Comparison of ENCODE assay signal across 8 cellular contexts in genomic region chrX:50747471-50747900, GRCh38.
DNase-seq lines count a peak whose midpoint lies in the region; ATAC-seq and TF ChIP-seq lines count a peak whose summit lies in the region.

No MANE protein-coding gene starts in this region.

- no peak overlapping the region for H3K4me3 ChIP-seq in IMR-90 (ENCODE audit: insufficient read depth, low read depth, low read length)

- H2AK9ac ChIP-seq in IMR-90 (replicated peaks; ENCODE audit: low read depth, low read length, poor library complexity): no peak overlapping the region

- no CpG with 5 or more reads among the region's 1 CpG for WGBS in IMR-90 (ENCODE audit: extremely low coverage in 2 of 2, insufficient read length in 1 of 2), 2 experiments

- peak; percentile 9 for DNase-seq in DMS53 treated with DMSO at 0.1 percent for 48 hours (lab: John Stamatoyannopoulos, UW; ENCODE audit: unreplicated experiment)
- peak; percentile 45 for DNase-seq in IMR-90
- DNase-seq in midbrain (lab: John Stamatoyannopoulos, UW): peak; percentile 28
- DNase-seq in DMS153 (lab: John Stamatoyannopoulos, UW): no peak

- H3K4me3 Mint-ChIP-seq in brain: no peak overlapping the region

- H3K4me1 Mint-ChIP-seq in brain: no peaks in the 10 kb centered on the region

- intact Hi-C loops in IMR-90 (cut with micrococcal nuclease): loop anchor here (1.0 kb wide), 1 partner anchor 156 kb away; no protein-coding TSS in a partner anchor

- H2AFZ ChIP-seq in IMR-90 (replicated peaks; ENCODE audit: low read length, poor library complexity): no peak overlapping the region

- H3K23ac ChIP-seq in IMR-90 (ENCODE audit: low read depth, low read length): no peak overlapping the region

- TF ChIP-seq CTCF in IMR-90 (conservative IDR thresholded peaks at IDR 0.05; ENCODE audit: low read depth, low read length): peak; percentile 64
- TF ChIP-seq CTCF in brain (conservative IDR thresholded peaks at IDR 0.05): peak; percentile 68 to 81

- no peak overlapping the region for H3K27ac Mint-ChIP-seq in brain

- in situ Hi-C loops in IMR-90 (cut with MboI; ENCODE audit: low sequenced_read_pairs): no loop called here

- BruUV-seq in IMR-90 (replicated peaks; lab: Mats Ljungman, UMichigan): no TSS peak

- no peaks in the 10 kb centered on the region for H3K9me3 Mint-ChIP-seq in brain

- no peaks in the 10 kb centered on the region for H3K27me3 Mint-ChIP-seq in brain

- no peak overlapping the region for H2BK15ac ChIP-seq in IMR-90 (ENCODE audit: low read depth, low read length)

- CTCF ChIA-PET in IMR-90 (lab: Yijun Ruan, JAX): interaction anchor here (0.7 to 1.5 kb wide), 7 partner anchors 9 to 183 kb away, joined by 3 to 8 read pairs (median 4); no protein-coding TSS in a partner anchor

- TF ChIP-seq POLR2A in IMR-90 (IDR thresholded peaks at IDR 0.05; ENCODE audit: low read depth, low read length): no peak

- no peak overlapping the region for H2BK5ac ChIP-seq in IMR-90 (ENCODE audit: low read depth, low read length, poor library complexity, severe bottlenecking)

- H3K36me3 Mint-ChIP-seq in brain: no peaks in the 10 kb centered on the region

- no peaks in the 10 kb centered on the region for H3K36me3 ChIP-seq in IMR-90 (ENCODE audit: control insufficient read depth, insufficient read depth, low read length)

- H4K8ac ChIP-seq in IMR-90 (ENCODE audit: low read depth in 2 of 2, low read length in 2 of 2): no peak overlapping the region

- no peak overlapping the region for H4K5ac ChIP-seq in IMR-90 (ENCODE audit: low read depth, low read length)

- no peaks in the 10 kb centered on the region for H3K4me1 ChIP-seq in IMR-90 (ENCODE audit: control insufficient read depth, insufficient read depth, low read length)

- ATAC-seq in IMR-90 (ENCODE audit: low read depth): peak; percentile 77
- ATAC-seq in GM19463 (IDR thresholded peaks at IDR 0.05; ENCODE audit: unreplicated experiment): no peak
- no peak for ATAC-seq in HG03442 (IDR thresholded peaks at IDR 0.05; ENCODE audit: unreplicated experiment)
- no peak for ATAC-seq in HG03159 (IDR thresholded peaks at IDR 0.05; ENCODE audit: unreplicated experiment)

- H3K4me2 ChIP-seq in IMR-90 (ENCODE audit: low read depth, low read length): peak overlapping the region; percentile 85; the same call in 1 of the 2 replicates

- H3K79me1 ChIP-seq in IMR-90 (ENCODE audit: low read depth in 1 of 2, low read length in 2 of 2): no peaks in the 10 kb centered on the region

- H3K9me1 ChIP-seq in IMR-90 (ENCODE audit: insufficient read depth, low read length): no peaks in the 10 kb centered on the region

- no peak overlapping the region for H2AK5ac ChIP-seq in IMR-90 (ENCODE audit: low read depth, low read length)

- H3K18ac ChIP-seq in IMR-90 (ENCODE audit: low read depth, low read length): no peak overlapping the region

- no peak overlapping the region for H3K9ac ChIP-seq in IMR-90 (ENCODE audit: low read depth, low read length)

- no peak overlapping the region for H3K56ac ChIP-seq in IMR-90 (ENCODE audit: extremely low read depth, insufficient read depth, low read length)

- H4K20me1 ChIP-seq in IMR-90 (ENCODE audit: insufficient read depth, low read length): no peaks in the 10 kb centered on the region

- no peak overlapping the region for H4K91ac ChIP-seq in IMR-90 (ENCODE audit: insufficient read depth, low read depth, low read length)

- H3K14ac ChIP-seq in IMR-90 (replicated peaks; ENCODE audit: low read depth, low read length): no peak overlapping the region

- no peaks in the 10 kb centered on the region; the same call in 1 of the 2 replicates for H3K27me3 ChIP-seq in IMR-90 (ENCODE audit: control insufficient read depth, insufficient read depth, low read length)

- H3K27ac ChIP-seq in IMR-90 (ENCODE audit: insufficient read depth, low read length): no peak overlapping the region

- H2BK120ac ChIP-seq in IMR-90 (ENCODE audit: low read depth, low read length): no peak overlapping the region

- H3K4ac ChIP-seq in IMR-90 (ENCODE audit: low read depth, low read length): no peak overlapping the region

- POLR2A ChIA-PET in IMR-90 (lab: Charles Lee; ENCODE audit: unreplicated experiment): no interaction called here

- dilution Hi-C loops in IMR-90 (cut with HindIII; ENCODE audit: low sequenced_read_pairs, unreplicated experiment): no loop called here

- TF ChIP-seq RAD21 in IMR-90 (IDR thresholded peaks at IDR 0.05; ENCODE audit: low read length): peak; percentile 71

- H3K9me3 ChIP-seq in IMR-90 (ENCODE audit: control insufficient read depth, insufficient read depth, low read length): no peaks in the 10 kb centered on the region

- no peak overlapping the region for H2BK20ac ChIP-seq in IMR-90 (ENCODE audit: low read depth, low read length)

TF ChIP-seq in IMR-90, 13 proteins besides CTCF, POLR2A, EP300 and RAD21:
- TF ChIP-seq MAZ (IDR thresholded peaks at IDR 0.05; ENCODE audit: borderline replicate concordance, low read depth, low read length) (no peak), SMC3 (IDR thresholded peaks at IDR 0.05; ENCODE audit: low read depth, low read length) (peak; percentile 51)
